In the genomic region with DNA sequence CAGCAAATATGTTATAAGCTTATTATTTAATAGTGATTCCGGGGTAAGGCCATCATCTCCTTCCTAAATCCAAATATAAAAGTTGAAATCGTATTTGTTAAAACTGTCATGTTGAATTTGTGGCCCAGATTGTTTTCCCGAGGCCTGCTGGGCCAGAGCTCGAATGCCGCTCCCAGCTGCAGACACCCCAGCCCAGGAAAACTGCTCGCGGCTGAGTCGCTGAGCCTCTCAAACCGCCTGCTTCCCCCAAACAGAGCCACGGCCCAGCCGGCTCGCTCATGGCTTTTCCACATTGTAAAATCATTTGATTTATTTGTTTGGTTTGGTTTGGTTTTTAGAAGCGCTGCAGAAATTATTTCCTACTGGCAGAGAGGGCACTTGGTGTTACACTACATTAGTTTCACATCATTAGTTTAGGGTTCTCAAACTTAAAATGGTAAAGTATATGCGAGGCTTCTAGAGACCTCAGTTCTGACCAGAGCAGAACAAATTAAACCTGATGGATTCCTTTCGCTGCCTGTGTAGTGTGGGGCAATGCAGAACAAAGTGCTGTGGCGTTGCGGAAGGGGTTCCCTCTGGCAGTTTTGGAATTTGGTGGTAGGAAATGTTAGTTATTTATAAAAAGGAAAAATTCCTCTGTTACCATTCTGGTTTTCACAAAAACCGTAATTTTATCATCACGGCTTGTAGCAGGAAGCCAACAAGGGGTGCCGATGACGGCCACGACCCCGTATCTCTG, we compare ENCODE assay signal across 10 cellular contexts.
A peak's percentile ranks its signal among the peaks of the same experiment; 100 is the strongest.
DNase-seq lines count a peak whose midpoint lies in the region; ATAC-seq, FAIRE-seq and TF ChIP-seq lines count a peak whose summit lies in the region.
"Had no signal": no experiment of that assay in that cellular context is flagged by ENCODE, and none has a peak within 500 bp of the region (broad histone marks: within the 10 kb centered on the region; RNA-seq: fewer than 3 reads in every experiment).

No MANE protein-coding gene starts in this region.

- peaks cover 5% of the 10 kb centered on the region; the same call in 1 of the 2 replicates for H3K4me1 ChIP-seq in HepG2 (ENCODE audit: insufficient read depth, low read length)
- H3K4me1 ChIP-seq in right lobe of liver: no peaks in the 10 kb centered on the region
- peaks cover 21% of the 10 kb centered on the region for H3K4me1 ChIP-seq in astrocyte (ENCODE audit: insufficient read depth, low read length)
- peaks cover 8% of the 10 kb centered on the region for H3K4me1 ChIP-seq in mesenchymal stem cell (ENCODE audit: control insufficient read depth, insufficient read depth, low read depth, low read length)

- TF ChIP-seq EP300 in HepG2 (IDR thresholded peaks at IDR 0.05; ENCODE audit: low read depth in 2 of 2, low read length in 2 of 2) (no peak), HepG2 (CRISPR knock-in tag; IDR thresholded peaks at IDR 0.05; ENCODE audit: borderline replicate concordance) (no peak)

- ATAC-seq in HepG2 (peak; percentile 71), right lobe of liver (no peak), HG02763 (IDR thresholded peaks at IDR 0.05; ENCODE audit: unreplicated experiment) (no peak), HG03135 (IDR thresholded peaks at IDR 0.05; ENCODE audit: unreplicated experiment) (no peak)

- H3K4me3 ChIP-seq in HepG2 (replicated peaks in 1 of 3; ENCODE audit: insufficient read depth in 1 of 3, low read depth in 2 of 3, low read length in 3 of 3) (peak overlapping the region; percentile 72 to 82 (median 76)), right lobe of liver (peak overlapping the region in 1 of 3 donors; percentile 46), astrocyte (ENCODE audit: insufficient read depth, low read depth, low read length) (peak overlapping the region; percentile 45), mesenchymal stem cell (ENCODE audit: insufficient read depth in 1 of 2, low read depth in 1 of 2, low read length in 2 of 2) (peak overlapping the region; percentile 28 to 69)

- H3K79me2 ChIP-seq in HepG2 (ENCODE audit: insufficient read depth, low read length) (no peaks in the 10 kb centered on the region), astrocyte (ENCODE audit: insufficient read depth, low read length) (no peaks in the 10 kb centered on the region)

- H3K9me3 ChIP-seq in HepG2 (ENCODE audit: low read length) (no peaks in the 10 kb centered on the region), right lobe of liver (no peaks in the 10 kb centered on the region), astrocyte (ENCODE audit: insufficient read depth, low read depth, low read length) (no peaks in the 10 kb centered on the region), mesenchymal stem cell (ENCODE audit: control insufficient read depth, low read length) (no peaks in the 10 kb centered on the region)

- POLR2A ChIA-PET in HepG2 (lab: Yijun Ruan, JAX): interaction anchor here (1.0 to 2.8 kb wide), 5 partner anchors 16 to 273 kb away, joined by 3 to 15 read pairs (median 7); no protein-coding TSS in a partner anchor

- TF ChIP-seq POLR2A in HepG2 (IDR thresholded peaks at IDR 0.05; ENCODE audit: insufficient read depth in 1 of 2, low read depth in 2 of 2, low read length in 2 of 2): no peak
- TF ChIP-seq POLR2A in right lobe of liver (IDR thresholded peaks at IDR 0.05): no peak

- H3K27ac ChIP-seq in HepG2 (ENCODE audit: extremely low read length, insufficient read depth, low read length) (no peak overlapping the region), right lobe of liver (no peak overlapping the region), astrocyte (ENCODE audit: low read depth, low read length) (no peak overlapping the region), mesenchymal stem cell (ENCODE audit: low read length, poor library complexity, severe bottlenecking) (no peak overlapping the region)

- no peak overlapping the region for H2BK15ac ChIP-seq in mesenchymal stem cell (ENCODE audit: low read depth, poor library complexity, severe bottlenecking)

- in situ Hi-C loops in HepG2 (cut with HindIII; ENCODE audit: extremely low pct_ligation_motif_present, low pct_unique_long_range_greater_than_20kb): loop anchor here (5.0 kb wide), 1 partner anchor 268 kb away; no protein-coding TSS in a partner anchor

- H3K27ac Mint-ChIP-seq in astrocyte (ENCODE audit: unreplicated experiment) (no peak overlapping the region), CD14-positive monocyte (no peak overlapping the region)

- no peaks in the 10 kb centered on the region for H3K36me3 Mint-ChIP-seq in astrocyte (ENCODE audit: low read depth, unreplicated experiment)
- H3K36me3 Mint-ChIP-seq in CD14-positive monocyte: peaks cover 0 to 3% of the 10 kb centered on the region in 2 donors

- H3K27me3 ChIP-seq in HepG2 (ENCODE audit: control insufficient read depth in 1 of 2, insufficient read depth in 2 of 2, low read length in 2 of 2): no peaks in the 10 kb centered on the region; a peak in 1 of 5 replicates
- no peaks in the 10 kb centered on the region for H3K27me3 ChIP-seq in right lobe of liver
- H3K27me3 ChIP-seq in astrocyte (ENCODE audit: insufficient read depth, low read length): peaks cover 10% of the 10 kb centered on the region
- peaks cover 0 to 15% of the 10 kb centered on the region in 2 experiments for H3K27me3 ChIP-seq in mesenchymal stem cell (ENCODE audit: control insufficient read depth in 1 of 2, insufficient read depth in 1 of 2, low read length in 2 of 2)

- H2AK5ac ChIP-seq in mesenchymal stem cell (ENCODE audit: low read length, severe bottlenecking): no peak overlapping the region

- CTCF ChIA-PET in HepG2 (lab: Yijun Ruan, JAX; ENCODE audit: low intra/inter-chr PET ratio, low total read pairs): interaction anchor here (1.1 to 2.2 kb wide), 4 partner anchors 142 to 274 kb away, joined by 3 to 21 read pairs (median 11); no protein-coding TSS in a partner anchor

- H3K9ac ChIP-seq in HepG2 (ENCODE audit: insufficient read depth, low read depth, low read length) (peak overlapping the region; percentile 60), astrocyte (ENCODE audit: low read length) (no peak overlapping the region), mesenchymal stem cell (ENCODE audit: low read length) (peak overlapping the region; percentile 36)

- no peak overlapping the region for H3K14ac ChIP-seq in mesenchymal stem cell (ENCODE audit: low read length in 2 of 2)

- intact Hi-C loops in HepG2 (cut with micrococcal nuclease; ENCODE audit: unreplicated experiment): loop anchor here (1.0 to 5.0 kb wide), 5 partner anchors 34 to 273 kb away; partner anchors contain the start of gene PITX1
- intact Hi-C loops in right lobe of liver (cut with DNase I): no loop called here
- intact Hi-C loops in CD14-positive monocyte (cut with micrococcal nuclease): loop anchor here in 1 of 2 donors (10.0 kb wide), 1 partner anchor 156 kb away; the partner anchor contains the start of gene PITX1

- H3K4me2 ChIP-seq in HepG2 (ENCODE audit: low read depth, low read length) (peak overlapping the region; percentile 76), astrocyte (ENCODE audit: low read length) (peak overlapping the region; percentile 84), mesenchymal stem cell (ENCODE audit: low read length, poor library complexity, severe bottlenecking) (peak overlapping the region; percentile 86)

- H4K20me1 ChIP-seq in HepG2 (ENCODE audit: insufficient read depth, low read length) (no peaks in the 10 kb centered on the region), astrocyte (ENCODE audit: insufficient read depth, low read length) (no peaks in the 10 kb centered on the region)

- H3K27me3 Mint-ChIP-seq in astrocyte (ENCODE audit: low read depth, unreplicated experiment) (peaks cover 49% of the 10 kb centered on the region), CD14-positive monocyte (ENCODE audit: low read depth in 3 of 3) (peaks cover 41 to 70% (median 46%) of the 10 kb centered on the region in 3 donors)

- H2BK120ac ChIP-seq in mesenchymal stem cell (ENCODE audit: low read depth, low read length): peak overlapping the region; percentile 62

- H4K91ac ChIP-seq in mesenchymal stem cell (ENCODE audit: low read length): no peak overlapping the region

- H2BK12ac ChIP-seq in mesenchymal stem cell (ENCODE audit: low read length in 2 of 2): peak overlapping the region in 1 of 2 experiments; percentile 65

- TF ChIP-seq RAD21 in HepG2 (CRISPR knock-in tag; IDR thresholded peaks at IDR 0.05): no peak

- H3K4me3 Mint-ChIP-seq in astrocyte (ENCODE audit: unreplicated experiment): peak overlapping the region; percentile 70
- peak overlapping the region in 1 of 2 donors; percentile 91 for H3K4me3 Mint-ChIP-seq in CD14-positive monocyte

- H3K79me1 ChIP-seq in mesenchymal stem cell (replicated peaks; ENCODE audit: low read length, poor library complexity, severe bottlenecking): no peaks in the 10 kb centered on the region

- TF ChIP-seq CTCF in HepG2 (CRISPR knock-in tag; IDR thresholded peaks at IDR 0.05) (no peak), right lobe of liver (IDR thresholded peaks at IDR 0.05) (no peak), astrocyte (IDR thresholded peaks at IDR 0.05; ENCODE audit: insufficient read depth, low read depth, low read length) (no peak), CD14-positive monocyte (IDR thresholded peaks at IDR 0.05) (no peak)

- DNase-seq in HepG2 (ENCODE audit: low spot score): no peak
- no peak for DNase-seq in right lobe of liver
- no peak for DNase-seq in astrocyte (ENCODE audit: low read depth)
- DNase-seq in mesenchymal stem cell: no peak
- no peak for DNase-seq in foreskin melanocyte
- no peak for DNase-seq in CD14-positive monocyte (ENCODE audit: low spot score)
- DNase-seq: activated gamma-delta T cell had no signal

- H2AFZ ChIP-seq in HepG2 (ENCODE audit: low read length) (peak overlapping the region; percentile 59), astrocyte (ENCODE audit: low read depth, low read length) (no peak overlapping the region), mesenchymal stem cell (ENCODE audit: low read depth, low read length) (no peak overlapping the region)

- H2BK5ac ChIP-seq in mesenchymal stem cell (ENCODE audit: low read depth, low read length, poor library complexity, severe bottlenecking): no peak overlapping the region

- H3K36me3 ChIP-seq in HepG2 (replicated peaks in 1 of 2; ENCODE audit: control insufficient read depth in 1 of 2, insufficient read depth in 2 of 2, low read length in 2 of 2) (no peaks in the 10 kb centered on the region), right lobe of liver (no peaks in the 10 kb centered on the region), astrocyte (ENCODE audit: insufficient read depth, low read length) (no peaks in the 10 kb centered on the region), mesenchymal stem cell (ENCODE audit: control insufficient read depth in 1 of 2, insufficient read depth in 2 of 2, low read depth in 1 of 2, low read length in 2 of 2) (no peaks in the 10 kb centered on the region)

- BruUV-seq in HepG2 (replicated peaks; lab: Mats Ljungman, UMichigan): TSS peak; percentile 70

- H3K4ac ChIP-seq in mesenchymal stem cell (ENCODE audit: low read depth in 1 of 2, low read length in 2 of 2): no peak overlapping the region

- no peak overlapping the region for H3K18ac ChIP-seq in mesenchymal stem cell (ENCODE audit: low read depth in 1 of 2, low read length in 2 of 2)

- FAIRE-seq in HepG2 (lab: Jason Lieb, UNC): no peak
- FAIRE-seq in astrocyte (lab: Jason Lieb, UNC): no peak
- FAIRE-seq: keratinocyte had no signal

- 32% methylated on average over 23 of the region's 23 CpGs for WGBS in HepG2 (ENCODE audit: low lambda C conversion rate)
- 57% methylated on average over 21 of the region's 23 CpGs for WGBS in right lobe of liver (ENCODE audit: insufficient coverage, low coverage, low lambda C conversion rate, missing lambda C conversion rate)
- 74% methylated on average over 18 of the region's 23 CpGs for WGBS in mesenchymal stem cell

- H4K8ac ChIP-seq in mesenchymal stem cell (ENCODE audit: low read length): no peak overlapping the region

- no peaks in the 10 kb centered on the region for H3K9me3 Mint-ChIP-seq in astrocyte (ENCODE audit: unreplicated experiment)
- H3K9me3 Mint-ChIP-seq in CD14-positive monocyte: peaks cover 0 to 6% (median 0%) of the 10 kb centered on the region in 7 donors

- H3K4me1 Mint-ChIP-seq in astrocyte (ENCODE audit: low read depth, unreplicated experiment) (peaks cover 17% of the 10 kb centered on the region), CD14-positive monocyte (peaks cover 9% of the 10 kb centered on the region)

- no peak overlapping the region for H3K23ac ChIP-seq in mesenchymal stem cell (ENCODE audit: low read length in 2 of 2)
